Comparison of ENCODE assay signal across 18 cellular contexts in genomic region chr21:38420140-38420539, GRCh38.
A peak's percentile ranks its signal among the peaks of the same experiment; 100 is the strongest.
DNase-seq lines count a peak whose midpoint lies in the region; ATAC-seq, FAIRE-seq and TF ChIP-seq lines count a peak whose summit lies in the region.
"Had no signal": no experiment of that assay in that cellular context is flagged by ENCODE, and none has a peak within 500 bp of the region (broad histone marks: within the 10 kb centered on the region; RNA-seq: fewer than 3 reads in every experiment).

No MANE protein-coding gene starts in this region.

- ATAC-seq in pancreas = no peak
- ATAC-seq: CD8-positive, alpha-beta T cell had no signal

- H3K4me1 ChIP-seq in HEK293 (ENCODE audit: control insufficient read depth, insufficient read depth, low read length) = no peaks in the 10 kb centered on the region
- peaks cover 69 to 82% of the 10 kb centered on the region in 2 experiments for H3K4me1 ChIP-seq in neutrophil (ENCODE audit: control insufficient read depth in 1 of 2, insufficient read depth in 1 of 2, low read depth in 1 of 2, low read length in 1 of 2)
- H3K4me1 ChIP-seq in pancreas = no peaks in the 10 kb centered on the region

- DNase-seq in AG10803 (ENCODE audit: low read depth) = peak; percentile 15
- DNase-seq in NB4 (ENCODE audit: low read depth) = peak; percentile 14
- no peak for DNase-seq in epidermal melanocyte (ENCODE audit: insufficient read length, low spot score)
- DNase-seq in pancreas = no peak
- no peak for DNase-seq in activated gamma-delta T cell treated with Interleukin-2 at 50 U/mL for 16 hours
- DNase-seq: CD8-positive, alpha-beta T cell; COR-L47; DMS153; DMS79 treated with DMSO at 0.1 percent for 48 hours; EL; GOT3; H9 had no signal

- POLR2A ChIA-PET in HEK293 (lab: Yijun Ruan, JAX) = interaction anchor here (1.0 kb wide), 1 partner anchor 15 kb away, joined by 3 read pairs; no protein-coding TSS in a partner anchor

- H3K9me3 ChIP-seq in HEK293 (ENCODE audit: control insufficient read depth, insufficient read depth, low read depth, low read length) (no peaks in the 10 kb centered on the region), neutrophil (no peaks in the 10 kb centered on the region), pancreas (no peaks in the 10 kb centered on the region)

- intact Hi-C loops in pancreas (cut with DNase I) = no loop called here

- H3K36me3 ChIP-seq in HEK293 (ENCODE audit: control insufficient read depth in 2 of 2, insufficient read depth in 1 of 2, low read length in 2 of 2) = no peaks in the 10 kb centered on the region
- H3K36me3 ChIP-seq in neutrophil = no peaks in the 10 kb centered on the region
- no peaks in the 10 kb centered on the region for H3K36me3 ChIP-seq in pancreas

- CTCF ChIA-PET in HEK293 (lab: Yijun Ruan, JAX) = no interaction called here

- TF ChIP-seq CTCF in AG10803 (conservative IDR thresholded peaks at IDR 0.05; ENCODE audit: low read length) (no peak), HEK293 (tag by site-specific recombination; IDR thresholded peaks at IDR 0.05) (no peak), NB4 (IDR thresholded peaks at IDR 0.05; ENCODE audit: low read depth, low read length) (no peak), neutrophil (IDR thresholded peaks at IDR 0.05) (no peak), pancreas (IDR thresholded peaks at IDR 0.05) (no peak)

- no peak overlapping the region for H3K27ac ChIP-seq in HEK293 (ENCODE audit: extremely low read depth, low read depth, low read length)
- peak overlapping the region; percentile 75 for H3K27ac ChIP-seq in neutrophil
- no peak overlapping the region for H3K27ac ChIP-seq in pancreas

- TF ChIP-seq POLR2A in NB4 (IDR thresholded peaks at IDR 0.05; ENCODE audit: extremely low read depth, insufficient read length) = no peak

- H3K4me3 ChIP-seq in AG10803 (ENCODE audit: low read length) (no peak overlapping the region), HEK293 (ENCODE audit: low read depth, low read length) (no peak overlapping the region), NB4 (ENCODE audit: low read depth, low read length) (no peak overlapping the region), neutrophil (ENCODE audit: low read depth in 1 of 2, low read length in 1 of 2) (no peak overlapping the region), pancreas (no peak overlapping the region)

- WGBS in pancreas, 2 donors = 60 to 69% methylated on average over 3 of the region's 3 CpGs

- no peak for FAIRE-seq in pancreas (lab: Jason Lieb, UNC)
- FAIRE-seq: A204.1, D721Med, G401.6, GM12891 had no signal

- H3K27me3 ChIP-seq in neutrophil = no peaks in the 10 kb centered on the region
- H3K27me3 ChIP-seq in pancreas = peaks cover 0 to 1% (median 0%) of the 10 kb centered on the region in 4 donors

TF ChIP-seq in HEK293, 187 proteins besides CTCF, POLR2A, EP300 and RAD21:
- TF ChIP-seq ZSCAN4 (tag by site-specific recombination; IDR thresholded peaks at IDR 0.05) (peak; percentile 28; the same call in 1 of the 2 replicates), ZNF433 (tag by site-specific recombination; IDR thresholded peaks at IDR 0.05; ENCODE audit: low read depth) (no peak), ZNF561 (tag by site-specific recombination; IDR thresholded peaks at IDR 0.05; ENCODE audit: borderline replicate concordance) (no peak), ZBTB10 (tag by site-specific recombination; IDR thresholded peaks at IDR 0.05) (no peak), ZBTB44 (tag by site-specific recombination; IDR thresholded peaks at IDR 0.05) (no peak), ZFP41 (tag by site-specific recombination; IDR thresholded peaks at IDR 0.05; ENCODE audit: borderline replicate concordance) (no peak)
TF ChIP-seq in HEK293: peak in this region for 1.

Comparison
In these comparisons a context has a peak if more than half of its experiments do, and no peak if none do; other contexts are left out.
1. DNase-seq: peak in AG10803 (single experiment) and NB4 (single experiment); none in epidermal melanocyte (single experiment), pancreas (0 of 6) and activated gamma-delta T cell treated with Interleukin-2 at 50 U/mL for 16 hours (single experiment).